ENCODE assay signal across 17 cellular contexts in the genomic region with DNA sequence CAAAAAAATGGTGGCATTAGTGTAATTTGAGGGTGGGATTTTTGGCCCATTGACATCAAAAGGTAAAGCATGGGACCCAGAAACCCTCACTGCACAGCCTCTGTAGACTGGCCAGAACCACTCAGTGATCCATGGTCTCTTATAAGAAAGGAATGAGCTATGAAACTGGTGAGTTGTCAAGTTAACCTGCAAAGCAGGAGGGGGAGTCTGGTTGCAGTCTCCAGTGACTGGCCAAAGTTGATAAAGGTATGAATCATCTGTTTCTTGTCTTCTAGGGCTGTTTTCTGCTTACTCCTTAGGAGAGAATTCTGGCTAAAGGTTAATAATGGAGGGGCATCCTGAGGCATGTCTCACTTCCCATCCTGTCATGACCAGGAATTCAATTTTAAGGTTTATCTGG.
DNase-seq lines count a peak whose midpoint lies in the region; ATAC-seq and TF ChIP-seq lines count a peak whose summit lies in the region.
"Had no signal": no experiment of that assay in that cellular context is flagged by ENCODE, and none has a peak within 500 bp of the region (broad histone marks: within the 10 kb centered on the region; RNA-seq: fewer than 3 reads in every experiment).

No MANE protein-coding gene starts in this region.

- H3K9me3 ChIP-seq in RWPE2 (ENCODE audit: severe bottlenecking) (no peaks in the 10 kb centered on the region), hepatocyte (ENCODE audit: low read depth) (no peaks in the 10 kb centered on the region)
- H3K9me3 ChIP-seq: A549, Caco-2 had no signal

- H3K27me3 ChIP-seq in RWPE2 (ENCODE audit: insufficient read depth, poor library complexity, severe bottlenecking) = no peaks in the 10 kb centered on the region
- H3K27me3 ChIP-seq in hepatocyte = no peaks in the 10 kb centered on the region
- H3K27me3 ChIP-seq: BLaER1 treated with 17β-estradiol and CSF1 and Interleukin-3, amounts not matched to agents 10 nM and 100 nM had no signal

- H3K79me2 ChIP-seq in hepatocyte = no peaks in the 10 kb centered on the region

- no peaks in the 10 kb centered on the region for H3K27me3 Mint-ChIP-seq in activated CD8-positive, alpha-beta T cell treated with anti-CD3 and anti-CD28 coated beads for 36 hours

- POLR2A ChIA-PET in activated CD8-positive, alpha-beta T cell treated with anti-CD3 and anti-CD28 coated beads for 36 hours (lab: Charles Lee) = no interaction called here

- no peak overlapping the region for H3K4me2 ChIP-seq in hepatocyte
- H3K4me2 ChIP-seq: A549; BLaER1 treated with 17β-estradiol and CSF1 and Interleukin-3, amounts not matched to agents 10 nM and 100 nM had no signal

- no peak for TF ChIP-seq CTCF in RWPE2 (IDR thresholded peaks at IDR 0.05; ENCODE audit: poor library complexity, severe bottlenecking)
- no peak for TF ChIP-seq CTCF in hepatocyte (IDR thresholded peaks at IDR 0.05; ENCODE audit: poor library complexity)
- no peak for TF ChIP-seq CTCF in activated CD8-positive, alpha-beta T cell treated with anti-CD3 and anti-CD28 coated beads for 36 hours (IDR thresholded peaks at IDR 0.05)

- 0 out of 3 replicates have a peak, but pooled peaks have one; percentile 25 for ATAC-seq in RWPE2 (ENCODE audit: low read depth)
- ATAC-seq in activated CD8-positive, alpha-beta T cell treated with anti-CD3 and anti-CD28 coated beads for 36 hours = no peak
- ATAC-seq: A549; CD8-positive, alpha-beta T cell had no signal

- no peak overlapping the region for H3K27ac ChIP-seq in RWPE2 (ENCODE audit: poor library complexity, severe bottlenecking)
- H3K27ac ChIP-seq in hepatocyte = no peak overlapping the region
- H3K27ac ChIP-seq: 22Rv1; A549; BLaER1 treated with 17β-estradiol and CSF1 and Interleukin-3, amounts not matched to agents 10 nM and 100 nM; C4-2B had no signal

- H3K4me1 ChIP-seq in RWPE2 (ENCODE audit: insufficient read depth, poor library complexity, severe bottlenecking) = no peaks in the 10 kb centered on the region
- H3K4me1 ChIP-seq in hepatocyte (ENCODE audit: insufficient read depth) = no peaks in the 10 kb centered on the region
- H3K4me1 ChIP-seq: A549; BLaER1 treated with 17β-estradiol and CSF1 and Interleukin-3, amounts not matched to agents 10 nM and 100 nM; Caco-2 had no signal

- H3K4me3 ChIP-seq in RWPE2 (ENCODE audit: severe bottlenecking) (no peak overlapping the region), hepatocyte (no peak overlapping the region)
- H3K4me3 ChIP-seq: A549; BLaER1 treated with 17β-estradiol and CSF1 and Interleukin-3, amounts not matched to agents 10 nM and 100 nM had no signal

- no peak overlapping the region for H3K4me3 Mint-ChIP-seq in activated CD8-positive, alpha-beta T cell treated with anti-CD3 and anti-CD28 coated beads for 36 hours
- H3K4me3 Mint-ChIP-seq: B cell; CD4-positive, alpha-beta T cell; CD8-positive, alpha-beta T cell had no signal

- no peaks in the 10 kb centered on the region for H3K36me3 ChIP-seq in RWPE2 (ENCODE audit: low read depth)
- H3K36me3 ChIP-seq in hepatocyte (replicated peaks; ENCODE audit: insufficient read depth, low read depth) = no peaks in the 10 kb centered on the region
- H3K36me3 ChIP-seq: BLaER1 treated with 17β-estradiol and CSF1 and Interleukin-3, amounts not matched to agents 10 nM and 100 nM had no signal

- DNase-seq in RWPE2 (ENCODE audit: low spot score) (no peak), hepatocyte (ENCODE audit: low spot score) (peak; percentile 11), renal cortical epithelial cell (ENCODE audit: low read depth) (peak; percentile 6), cardiac septum (ENCODE audit: low spot score) (no peak)
- no peak for DNase-seq in activated CD8-positive, alpha-beta T cell treated with anti-CD3 and anti-CD28 coated beads for 36 hours
- DNase-seq: AML-193; Caco-2; Calu3; CD4-positive, alpha-beta T cell; CD8-positive, alpha-beta T cell; DMS79 treated with DMSO at 0.1 percent for 48 hours; GF-D8 had no signal

- no peaks in the 10 kb centered on the region for H3K4me1 Mint-ChIP-seq in activated CD8-positive, alpha-beta T cell treated with anti-CD3 and anti-CD28 coated beads for 36 hours (ENCODE audit: low read depth)
- H3K4me1 Mint-ChIP-seq: B cell had no signal

- H3K9me3 Mint-ChIP-seq in activated CD8-positive, alpha-beta T cell treated with anti-CD3 and anti-CD28 coated beads for 36 hours = peaks cover 6% of the 10 kb centered on the region

- H4K20me1 ChIP-seq in hepatocyte (ENCODE audit: insufficient read depth, poor library complexity, severe bottlenecking) = no peaks in the 10 kb centered on the region
- H4K20me1 ChIP-seq: BLaER1 treated with 17β-estradiol and CSF1 and Interleukin-3, amounts not matched to agents 10 nM and 100 nM had no signal

- no peak overlapping the region for H2AFZ ChIP-seq in hepatocyte

- no peaks in the 10 kb centered on the region for H3K9me2 ChIP-seq in hepatocyte (replicated peaks; ENCODE audit: insufficient read depth)

- H3K36me3 Mint-ChIP-seq in activated CD8-positive, alpha-beta T cell treated with anti-CD3 and anti-CD28 coated beads for 36 hours (ENCODE audit: low read depth) = no peaks in the 10 kb centered on the region
- H3K36me3 Mint-ChIP-seq: CD8-positive, alpha-beta T cell had no signal

- CTCF ChIA-PET in activated CD8-positive, alpha-beta T cell treated with anti-CD3 and anti-CD28 coated beads for 36 hours (lab: Charles Lee) = no interaction called here

- H3K27ac Mint-ChIP-seq in activated CD8-positive, alpha-beta T cell treated with anti-CD3 and anti-CD28 coated beads for 36 hours = no peak overlapping the region
- H3K27ac Mint-ChIP-seq: B cell; CD4-positive, alpha-beta T cell; CD8-positive, alpha-beta T cell had no signal

- intact Hi-C loops in cardiac septum (cut with DNase I) = no loop called here
- intact Hi-C loops in activated CD8-positive, alpha-beta T cell treated with anti-CD3 and anti-CD28 coated beads for 36 hours (cut with micrococcal nuclease) = no loop called here

Comparison
In these comparisons a context has a peak if more than half of its experiments do, and no peak if none do; other contexts are left out.
1. DNase-seq: peak in hepatocyte (single experiment) and renal cortical epithelial cell (single experiment); none in RWPE2 (single experiment), cardiac septum (single experiment) and activated CD8-positive, alpha-beta T cell treated with anti-CD3 and anti-CD28 coated beads for 36 hours (single experiment).